In genomic region chr15:95716708-95717107, GRCh38 we compare ENCODE assay signal across 15 cellular contexts.
DNase-seq lines count a peak whose midpoint lies in the region; TF ChIP-seq lines count a peak whose summit lies in the region.
"Had no signal": no experiment of that assay in that cellular context is flagged by ENCODE, and none has a peak within 500 bp of the region (broad histone marks: within the 10 kb centered on the region; RNA-seq: fewer than 3 reads in every experiment).

No MANE protein-coding gene starts in this region.

- POLR2A ChIA-PET in HEK293T (lab: Yijun Ruan, JAX): no interaction called here

- no peaks in the 10 kb centered on the region for H3K9me3 Mint-ChIP-seq in neural progenitor cell
- H3K9me3 Mint-ChIP-seq: CD4-positive, alpha-beta T cell had no signal

- H3K27ac ChIP-seq in ectodermal cell (ENCODE audit: insufficient read depth, low read depth, low read length, poor library complexity, severe bottlenecking) (peak overlapping the region; percentile 21), neural progenitor cell (no peak overlapping the region), adrenal gland (no peak overlapping the region)

- H3K36me3 ChIP-seq in ectodermal cell (ENCODE audit: control insufficient read depth, insufficient read depth, low read length): no peaks in the 10 kb centered on the region
- H3K36me3 ChIP-seq in neural progenitor cell: no peaks in the 10 kb centered on the region
- H3K36me3 ChIP-seq in adrenal gland (replicated peaks in 1 of 2): no peaks in the 10 kb centered on the region
- H3K36me3 ChIP-seq: HAP-1 had no signal

- TF ChIP-seq CTCF in neural progenitor cell (IDR thresholded peaks at IDR 0.05) (no peak), adrenal gland (IDR thresholded peaks at IDR 0.05) (no peak)

- peak overlapping the region; percentile 17 for H3K27ac Mint-ChIP-seq in neural progenitor cell
- H3K27ac Mint-ChIP-seq: CD4-positive, alpha-beta T cell had no signal

- intact Hi-C loops in adrenal gland (cut with DNase I): no loop called here

- CTCF ChIA-PET in HEK293T (lab: Yijun Ruan, JAX): no interaction called here

- no peak overlapping the region for H2AFZ ChIP-seq in neural progenitor cell (replicated peaks)

- H3K9me3 ChIP-seq in ectodermal cell (ENCODE audit: control insufficient read depth, low read length): no peaks in the 10 kb centered on the region
- H3K9me3 ChIP-seq in neural progenitor cell (ENCODE audit: low read depth): no peaks in the 10 kb centered on the region
- H3K9me3 ChIP-seq in adrenal gland (replicated peaks in 1 of 3): no peaks in the 10 kb centered on the region
- H3K9me3 ChIP-seq: HAP-1 had no signal

- H3F3A ChIP-seq in neural progenitor cell (ENCODE audit: low read depth): no peaks in the 10 kb centered on the region

- peaks cover 13% of the 10 kb centered on the region for H3K4me1 ChIP-seq in ectodermal cell (ENCODE audit: control insufficient read depth, insufficient read depth, low read length)
- peaks cover 16% of the 10 kb centered on the region for H3K4me1 ChIP-seq in neural progenitor cell
- no peaks in the 10 kb centered on the region for H3K4me1 ChIP-seq in adrenal gland (replicated peaks in 1 of 2)

- H3K27me3 Mint-ChIP-seq in neural progenitor cell (ENCODE audit: insufficient read depth, low read depth): peaks cover 4% of the 10 kb centered on the region
- H3K27me3 Mint-ChIP-seq: CD4-positive, alpha-beta T cell had no signal

- no peak overlapping the region for H3K4me2 ChIP-seq in neural progenitor cell

- TF ChIP-seq POLR2A in adrenal gland (IDR thresholded peaks at IDR 0.05): no peak

- no peak overlapping the region for H3K9ac ChIP-seq in neural progenitor cell

- no peak overlapping the region for H3K4me3 ChIP-seq in ectodermal cell (ENCODE audit: insufficient read depth, low read depth, low read length)
- H3K4me3 ChIP-seq in neural progenitor cell: no peak overlapping the region
- no peak overlapping the region for H3K4me3 ChIP-seq in adrenal gland
- H3K4me3 ChIP-seq: HAP-1 had no signal

- H3K4me3 Mint-ChIP-seq in neural progenitor cell: no peak overlapping the region
- H3K4me3 Mint-ChIP-seq: CD4-positive, alpha-beta T cell had no signal

- H3K36me3 Mint-ChIP-seq in neural progenitor cell: no peaks in the 10 kb centered on the region

- H3K27me3 ChIP-seq in ectodermal cell (ENCODE audit: control insufficient read depth, insufficient read depth, low read length, poor library complexity, severe bottlenecking) (no peaks in the 10 kb centered on the region), neural progenitor cell (no peaks in the 10 kb centered on the region), adrenal gland (no peaks in the 10 kb centered on the region)

- no peaks in the 10 kb centered on the region for H3K79me2 ChIP-seq in neural progenitor cell (ENCODE audit: low read depth)

- DNase-seq in HEK293T (ENCODE audit: extremely low spot score) (no peak), neural progenitor cell (ENCODE audit: low spot score) (no peak), DMS 273 (lab: John Stamatoyannopoulos, UW; ENCODE audit: unreplicated experiment) (no peak), medulla oblongata (ENCODE audit: extremely low spot score) (no peak), adrenal gland (no peak)
- DNase-seq in central memory CD4-positive, alpha-beta T cell: no peak
- DNase-seq: ACHN; C1 segment of cervical spinal cord; CD4-positive, alpha-beta T cell; DMS153; DMS79 treated with DMSO at 0.1 percent for 48 hours; EL; GDM1 had no signal

- peaks cover 37% of the 10 kb centered on the region for H3K4me1 Mint-ChIP-seq in neural progenitor cell

- no peaks in the 10 kb centered on the region for H4K20me1 ChIP-seq in neural progenitor cell (ENCODE audit: low read depth)

TF ChIP-seq in HEK293T, 16 proteins besides CTCF, POLR2A, EP300 and RAD21:
- TF ChIP-seq FOXM1 (IDR thresholded peaks at IDR 0.05; ENCODE audit: borderline replicate concordance) (no peak), CTBP1 (IDR thresholded peaks at IDR 0.05; ENCODE audit: borderline replicate concordance) (no peak), BHLHE40 (IDR thresholded peaks at IDR 0.05; ENCODE audit: borderline replicate concordance) (no peak), SP1 (IDR thresholded peaks at IDR 0.05) (peak; percentile 30; the same call in 1 of the 2 replicates), TARDBP (IDR thresholded peaks at IDR 0.05) (no peak)
